Comparison of ENCODE assay signal across 8 cellular contexts in the genomic region with DNA sequence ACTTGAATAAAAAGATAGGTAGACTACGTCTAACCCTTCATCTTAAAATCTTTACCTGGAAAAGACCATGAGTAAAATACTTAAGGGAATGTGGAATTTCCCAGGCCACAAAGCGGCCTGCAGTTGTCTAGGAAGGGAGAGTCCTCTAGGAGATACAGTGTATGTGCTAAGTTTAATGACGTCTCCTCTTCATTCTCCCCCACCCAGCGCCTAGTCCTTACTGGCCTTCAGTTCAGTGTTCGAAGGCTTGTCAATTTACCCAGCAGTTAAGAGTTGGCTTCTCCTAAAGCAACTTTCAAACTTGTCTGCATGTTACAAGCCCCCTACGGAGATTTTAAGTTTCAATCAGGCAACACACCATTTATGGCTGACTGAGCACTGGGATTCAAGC. TPM values are rescaled to one million over a fixed set of nuclear protein-coding genes. Genes with fewer than 3 reads are reported as not detected.
A peak's percentile ranks its signal among the peaks of the same experiment; 100 is the strongest.
DNase-seq lines count a peak whose midpoint lies in the region; ATAC-seq, FAIRE-seq and TF ChIP-seq lines count a peak whose summit lies in the region.

No MANE protein-coding gene starts in this region.

- peak; percentile 54 to 78 for DNase-seq in SHP77 (lab: John Stamatoyannopoulos, UW)
- DNase-seq in SHP77 treated with DMSO at 0.1 percent for 48 hours (lab: John Stamatoyannopoulos, UW), result no peak
- DNase-seq in SK-N-MC (ENCODE audit: low read depth, low spot score), result no peak
- DNase-seq in endothelial cell of umbilical vein (ENCODE audit: low read depth, low spot score), result no peak
- DNase-seq in NCI-H748 treated with DMSO at 0.1 percent for 48 hours (lab: John Stamatoyannopoulos, UW), result no peak
- DNase-seq in GM20000 (ENCODE audit: low spot score), result no peak

- TF ChIP-seq CTCF in endothelial cell of umbilical vein (IDR thresholded peaks at IDR 0.05; ENCODE audit: extremely low read depth in 1 of 2, insufficient read depth in 1 of 2, low read depth in 1 of 2, low read length in 2 of 2), result no peak
- TF ChIP-seq CTCF in parathyroid adenoma (IDR thresholded peaks at IDR 0.05), result no peak
- TF ChIP-seq CTCF in GM20000 (IDR thresholded peaks at IDR 0.05; ENCODE audit: extremely low read depth, missing control alignments), result no peak

- peak overlapping the region; percentile 79 for H3K9ac ChIP-seq in SK-N-MC (ENCODE audit: insufficient read length)
- peak overlapping the region; percentile 76 for H3K9ac ChIP-seq in endothelial cell of umbilical vein (replicated peaks; ENCODE audit: extremely low read depth, insufficient read depth, low read length)
- H3K9ac ChIP-seq in parathyroid adenoma, result no peak overlapping the region

- no TSS peak for BruUV-seq in endothelial cell of umbilical vein (replicated peaks; lab: Mats Ljungman, UMichigan)

- dilution Hi-C loops in endothelial cell of umbilical vein (cut with MboI; ENCODE audit: extremely low pct_ligation_motif_present, low sequenced_read_pairs), result no loop called here

- H3K9me3 ChIP-seq in SK-N-MC (ENCODE audit: low read depth, low read length) (no peaks in the 10 kb centered on the region), endothelial cell of umbilical vein (replicated peaks; ENCODE audit: control insufficient read depth, insufficient read depth, low read length) (no peaks in the 10 kb centered on the region), parathyroid adenoma (ENCODE audit: control insufficient read depth, low read length) (no peaks in the 10 kb centered on the region)

- H3K9me1 ChIP-seq in endothelial cell of umbilical vein (replicated peaks; ENCODE audit: control insufficient read depth, extremely low read depth, insufficient read depth, low read length), result no peaks in the 10 kb centered on the region

- H3K36me3 ChIP-seq in SK-N-MC (ENCODE audit: insufficient read depth, low read length), result no peaks in the 10 kb centered on the region
- H3K36me3 ChIP-seq in endothelial cell of umbilical vein (ENCODE audit: control insufficient read depth in 2 of 2, extremely low read depth in 1 of 2, insufficient read depth in 2 of 2, low read length in 2 of 2), result no peaks in the 10 kb centered on the region
- no peaks in the 10 kb centered on the region for H3K36me3 ChIP-seq in parathyroid adenoma (ENCODE audit: control insufficient read depth, insufficient read depth, low read length)

- H3K27ac ChIP-seq in SK-N-MC, result peak overlapping the region; percentile 99
- H3K27ac ChIP-seq in endothelial cell of umbilical vein (ENCODE audit: insufficient read depth, low read depth, low read length), result peak overlapping the region; percentile 70
- H3K27ac ChIP-seq in parathyroid adenoma, result peak overlapping the region; percentile 97

- peak overlapping the region; percentile 10 for H2AFZ ChIP-seq in endothelial cell of umbilical vein (ENCODE audit: low read depth, low read length)
- H2AFZ ChIP-seq in parathyroid adenoma, result peak overlapping the region; percentile 76

- no peaks in the 10 kb centered on the region for H4K20me1 ChIP-seq in endothelial cell of umbilical vein (replicated peaks; ENCODE audit: control insufficient read depth, extremely low read depth, insufficient read depth, low read length)

- POLR2A ChIA-PET in endothelial cell of umbilical vein (lab: Charles Lee), result interaction anchor here (0.6 to 5.8 kb wide), 11 partner anchors 19 to 1021 kb away, joined by 3 to 265 read pairs (median 25); a partner anchor contains a TSS

- H3K4me3 ChIP-seq in SK-N-MC (peak overlapping the region; percentile 83), endothelial cell of umbilical vein (replicated peaks in 1 of 3; ENCODE audit: insufficient read depth in 1 of 3, low read depth in 1 of 3, low read length in 3 of 3) (peak overlapping the region in 1 of 3 experiments; percentile 97), parathyroid adenoma (ENCODE audit: low read depth, low read length) (peak overlapping the region; percentile 96)

- peaks cover 6% of the 10 kb centered on the region for H3K4me1 ChIP-seq in endothelial cell of umbilical vein (ENCODE audit: control insufficient read depth, extremely low read depth, insufficient read depth, low read length)
- no peaks in the 10 kb centered on the region for H3K4me1 ChIP-seq in parathyroid adenoma

- TF ChIP-seq POLR2A in endothelial cell of umbilical vein (IDR thresholded peaks at IDR 0.05; ENCODE audit: low read depth, low read length), result no peak

- H3K27me3 ChIP-seq in endothelial cell of umbilical vein (ENCODE audit: control insufficient read depth in 2 of 2, insufficient read depth in 2 of 2, low read length in 2 of 2) (no peaks in the 10 kb centered on the region), parathyroid adenoma (ENCODE audit: control insufficient read depth, insufficient read depth, low read length) (no peaks in the 10 kb centered on the region)

- intact Hi-C loops in endothelial cell of umbilical vein (cut with micrococcal nuclease), result loop anchor here (2.0 to 5.0 kb wide), 2 partner anchors 148 to 1745 kb away; a partner anchor contains a TSS

- peak overlapping the region; percentile 73 for H3K4me2 ChIP-seq in endothelial cell of umbilical vein (ENCODE audit: insufficient read depth, low read length)
- peak overlapping the region; percentile 90 for H3K4me2 ChIP-seq in parathyroid adenoma (ENCODE audit: low read length)

- no peak for ATAC-seq in GM21423 (IDR thresholded peaks at IDR 0.05; ENCODE audit: unreplicated experiment)

- CTCF ChIA-PET in endothelial cell of umbilical vein (lab: Charles Lee), result interaction anchor here (1.3 to 4.1 kb wide), 5 partner anchors 26 to 95 kb away, joined by 3 to 28 read pairs (median 10); a partner anchor contains a TSS

- peaks cover 14% of the 10 kb centered on the region for H3K79me2 ChIP-seq in endothelial cell of umbilical vein (ENCODE audit: control insufficient read depth, insufficient read depth, low read length)
- H3K79me2 ChIP-seq in parathyroid adenoma, result peaks cover 18% of the 10 kb centered on the region

- no peak for FAIRE-seq in endothelial cell of umbilical vein (lab: Jason Lieb, UNC)

TF ChIP-seq in endothelial cell of umbilical vein, 7 proteins besides CTCF, POLR2A, EP300 and RAD21:
- TF ChIP-seq FOS (IDR thresholded peaks at IDR 0.05; ENCODE audit: borderline replicate concordance, insufficient read depth, low read length) (no peak), GATA2 (IDR thresholded peaks at IDR 0.05; ENCODE audit: insufficient read depth, insufficient read length, low read depth, low read length) (no peak), EZH2 (IDR thresholded peaks at IDR 0.05; ENCODE audit: borderline replicate concordance, low read depth, low read length, severe bottlenecking) (no peak)

RNA-seq across cellular contexts. Expression of gene HFE, which starts 35.2 kb away (rescaled TPM):
- total RNA-seq in endothelial cell of umbilical vein, result 5.6 and 6.3 TPM in 2 replicates
- 5.4 and 8.1 TPM in 2 replicates for polyA plus RNA-seq in endothelial cell of umbilical vein
- 5.6 and 6.1 TPM in 2 replicates for polyA plus RNA-seq in endothelial cell of umbilical vein (2011; cell fraction: cytosol; rRNA removed)
- 8.0 and 9.1 TPM in 2 replicates for polyA plus RNA-seq in endothelial cell of umbilical vein (2011; cell fraction: nucleus; rRNA removed)
- 5.1 and 5.8 TPM in 2 replicates for polyA plus RNA-seq in endothelial cell of umbilical vein (2012)
- polyA minus RNA-seq in endothelial cell of umbilical vein, result 8.0 and 18.5 TPM in 2 replicates
- polyA minus RNA-seq in endothelial cell of umbilical vein (2011; cell fraction: cytosol; rRNA and poly(A)+ RNA removed), result 9.4 TPM
- polyA minus RNA-seq in endothelial cell of umbilical vein (2011; cell fraction: nucleus; rRNA and poly(A)+ RNA removed), result 3.7 and 3.9 TPM in 2 replicates

Comparison
In these comparisons a context has a peak if more than half of its experiments do, and no peak if none do; other contexts are left out.
1. DNase-seq: peak in SHP77 (2 of 2); none in SHP77 treated with DMSO at 0.1 percent for 48 hours (single experiment), SK-N-MC (single experiment), endothelial cell of umbilical vein (single experiment), NCI-H748 treated with DMSO at 0.1 percent for 48 hours (single experiment) and GM20000 (single experiment).
2. Peak in every context shown above with its lines, with median percentiles within 50 percentile points of each other: H3K27ac ChIP-seq.